ENCODE assay signal across 2 cellular contexts in the genomic region with DNA sequence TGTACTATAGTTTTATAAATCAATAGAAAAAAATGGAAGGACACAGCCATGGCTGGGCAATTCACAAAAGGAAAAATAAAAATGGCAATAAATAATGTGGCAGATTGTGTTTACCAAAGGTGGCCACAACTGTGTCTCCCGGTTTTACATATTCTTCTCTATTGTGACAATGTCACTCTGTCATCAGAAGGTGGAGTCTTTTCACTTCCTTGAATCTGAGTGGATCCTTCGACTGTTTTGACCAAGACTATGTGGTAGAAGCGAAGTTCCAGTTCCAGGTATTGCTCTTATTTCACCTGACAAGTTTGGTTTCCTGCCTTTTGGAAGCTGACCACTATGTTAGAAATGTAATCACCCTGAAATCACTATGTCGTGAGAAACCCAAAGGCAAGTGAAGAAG.
TF ChIP-seq lines count a peak whose summit lies in the region.

No MANE protein-coding gene starts in this region.

TF ChIP-seq in HepG2, 621 proteins besides CTCF, POLR2A, EP300 and RAD21:
- no peak for TF ChIP-seq AGO1 (IDR thresholded peaks at IDR 0.05; ENCODE audit: low read depth, low read length, poor library complexity, severe bottlenecking)
- no peak for TF ChIP-seq SRSF1 (optimal IDR thresholded peaks at IDR 0.05; ENCODE audit: low read depth, low read length)
- no peak for TF ChIP-seq HES4 (CRISPR knock-in tag; IDR thresholded peaks at IDR 0.05; ENCODE audit: borderline replicate concordance)
- TF ChIP-seq, protein P1, sequence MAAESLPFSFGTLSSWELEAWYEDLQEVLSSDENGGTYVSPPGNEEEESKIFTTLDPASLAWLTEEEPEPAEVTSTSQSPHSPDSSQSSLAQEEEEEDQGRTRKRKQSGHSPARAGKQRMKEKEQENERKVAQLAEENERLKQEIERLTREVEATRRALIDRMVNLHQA (CRISPR knock-in tag; IDR thresholded peaks at IDR 0.05), result no peak
- TF ChIP-seq ZFP1 (CRISPR knock-in tag; IDR thresholded peaks at IDR 0.05), result no peak
- no peak for TF ChIP-seq SUZ12 (IDR thresholded peaks at IDR 0.05; ENCODE audit: low read depth, low read length)
- TF ChIP-seq RELA (CRISPR knock-in tag; IDR thresholded peaks at IDR 0.05), result no peak
- TF ChIP-seq ZNF709 (CRISPR knock-in tag; IDR thresholded peaks at IDR 0.05), result no peak
- no peak for TF ChIP-seq ZNF616 (CRISPR knock-in tag; IDR thresholded peaks at IDR 0.05; ENCODE audit: low read depth)
- no peak for TF ChIP-seq FOXJ3 (CRISPR knock-in tag; IDR thresholded peaks at IDR 0.05; ENCODE audit: borderline replicate concordance)

TF ChIP-seq in GM12878, 131 proteins besides CTCF, POLR2A, EP300 and RAD21:
- TF ChIP-seq SMC3 (IDR thresholded peaks at IDR 0.05; ENCODE audit: borderline replicate concordance, low read length) (0 out of 2 replicates have a peak, but pooled peaks have one; percentile 5), GABPA (IDR thresholded peaks at IDR 0.05; ENCODE audit: low read depth) (no peak), MXI1 (IDR thresholded peaks at IDR 0.05; ENCODE audit: low read depth, low read length) (no peak)
